29 cellular contexts compared by ENCODE assay signal in the genomic region with DNA sequence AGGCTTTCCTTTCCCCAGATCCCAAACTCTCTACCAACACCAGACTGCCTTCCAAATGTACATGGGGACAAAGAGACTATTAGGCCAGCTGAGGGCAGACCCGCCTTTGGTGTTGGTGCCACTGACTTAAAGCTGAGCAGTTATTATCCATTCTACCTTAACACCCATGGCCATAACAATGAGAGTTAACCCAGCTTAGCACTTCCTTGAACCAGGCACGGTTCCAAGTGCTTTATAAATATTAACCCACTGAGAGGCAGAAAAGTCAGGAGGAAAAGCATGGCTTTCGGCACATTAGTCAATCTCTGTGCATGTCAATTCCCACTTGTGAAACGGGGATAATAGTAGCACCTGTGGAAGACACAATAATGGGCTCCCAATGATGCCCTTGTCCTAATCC.
"Had no signal": no experiment of that assay in that cellular context is flagged by ENCODE, and none has a peak within 500 bp of the region (broad histone marks: within the 10 kb centered on the region; RNA-seq: fewer than 3 reads in every experiment).

No MANE protein-coding gene starts in this region.

- H3K9me3 Mint-ChIP-seq: activated B cell treated with CpG ODN at 0.5 μM for 24 hours; activated CD8-positive, alpha-beta T cell treated with anti-CD3 and anti-CD28 coated beads for 36 hours; activated naive CD8-positive, alpha-beta T cell treated with anti-CD3 and anti-CD28 coated beads, Interleukin-2, amount 50 U/mL, for 24 hours; activated T-cell treated with anti-CD3 and anti-CD28 coated beads, Interleukin-2, amount 50 U/mL, for 4 hours; activated T-helper 17 cell treated with anti-CD3 and anti-CD28 coated beads, Interleukin-2, amount 50 U/mL, for 72 hours; neural crest cell had no signal

- ATAC-seq: activated CD8-positive, alpha-beta T cell treated with anti-CD3 and anti-CD28 coated beads for 36 hours; activated naive CD8-positive, alpha-beta T cell treated with anti-CD3 and anti-CD28 coated beads, Interleukin-2, amount 50 U/mL, for 24 hours; activated T-cell treated with anti-CD3 and anti-CD28 coated beads, Interleukin-2, amount 50 U/mL, for 4 hours; activated T-helper 17 cell treated with anti-CD3 and anti-CD28 coated beads, Interleukin-2, amount 50 U/mL, for 72 hours; esophagus mucosa; heart left ventricle; left lung; stimulated activated naive B cell treated with anti-CD40 and anti-IgM and Interleukin-4, amounts not matched to agents 10 μg/mL and 1 μg/mL and 100 μg/mL, for 72 hours; T-helper 17 cell had no signal

- H3K9me3 ChIP-seq: heart left ventricle, stomach, suprapubic skin, tibial artery had no signal

- H3K4me2 ChIP-seq: smooth muscle cell had no signal

- H3K27ac Mint-ChIP-seq: activated B cell treated with CpG ODN at 0.5 μM for 24 hours; activated CD8-positive, alpha-beta T cell treated with anti-CD3 and anti-CD28 coated beads for 36 hours; activated naive CD8-positive, alpha-beta T cell treated with anti-CD3 and anti-CD28 coated beads, Interleukin-2, amount 50 U/mL, for 24 hours; activated T-helper 17 cell treated with anti-CD3 and anti-CD28 coated beads, Interleukin-2, amount 50 U/mL, for 72 hours; immature natural killer cell; naive B cell; stimulated activated naive B cell treated with anti-CD40 and anti-IgM and Interleukin-4, amounts not matched to agents 10 μg/mL and 1 μg/mL and 100 μg/mL, for 72 hours; T-helper 17 cell had no signal

- H3K4me3 Mint-ChIP-seq: activated B cell treated with CpG ODN at 0.5 μM for 24 hours; activated CD8-positive, alpha-beta T cell treated with anti-CD3 and anti-CD28 coated beads for 36 hours; activated naive CD8-positive, alpha-beta T cell treated with anti-CD3 and anti-CD28 coated beads, Interleukin-2, amount 50 U/mL, for 24 hours; activated T-cell treated with anti-CD3 and anti-CD28 coated beads, Interleukin-2, amount 50 U/mL, for 4 hours; activated T-helper 17 cell treated with anti-CD3 and anti-CD28 coated beads, Interleukin-2, amount 50 U/mL, for 72 hours; immature natural killer cell; naive B cell; neural crest cell; stimulated activated naive B cell treated with anti-CD40 and anti-IgM and Interleukin-4, amounts not matched to agents 10 μg/mL and 1 μg/mL and 100 μg/mL, for 72 hours; T-helper 17 cell had no signal

- H3K4me1 ChIP-seq: left lung, stomach, suprapubic skin, tibial artery had no signal

- DNase-seq: activated B cell treated with CpG ODN at 0.5 μM for 24 hours; activated CD4-positive, alpha-beta T cell treated with anti-CD3 and anti-CD28 coated beads, Interleukin-2, amount 50 U/mL, for 1 hour; activated CD8-positive, alpha-beta T cell treated with anti-CD3 and anti-CD28 coated beads for 36 hours; activated gamma-delta T cell treated with Interleukin-2 at 50 U/mL for 16 hours; activated naive CD4-positive, alpha-beta T cell treated with anti-CD3 and anti-CD28 coated beads, Interleukin-2, amount 50 U/mL, for 16 hours; activated naive CD8-positive, alpha-beta T cell treated with anti-CD3 and anti-CD28 coated beads, Interleukin-2, amount 50 U/mL, for 24 hours; activated T-cell treated with anti-CD3 and anti-CD28 coated beads, Interleukin-2, amount 50 U/mL, for 4 hours; amygdala; caudate nucleus; cortex of kidney; foreskin fibroblast; heart left ventricle; hypothalamus; immature natural killer cell; left lung; naive B cell; retina; stimulated activated CD4-positive, alpha-beta T cell treated with anti-CD3 and anti-CD28 coated beads, Interleukin-1b, Interleukin-23, amount 100 ng/mL, for 48 hours; stimulated activated naive B cell treated with anti-CD40 and anti-IgM and Interleukin-4, amounts not matched to agents 10 μg/mL and 1 μg/mL and 100 μg/mL, for 72 hours; stomach; T-helper 17 cell; T1000; tibial artery had no signal

- H3K36me3 ChIP-seq: heart left ventricle, left lung, stomach, suprapubic skin, tibial artery had no signal

- H3K36me3 Mint-ChIP-seq: immature natural killer cell; naive B cell; stimulated activated naive B cell treated with anti-CD40 and anti-IgM and Interleukin-4, amounts not matched to agents 10 μg/mL and 1 μg/mL and 100 μg/mL, for 72 hours had no signal

- H3K27ac ChIP-seq: heart left ventricle, left lung, stomach, suprapubic skin, tibial artery had no signal

- H3K4me1 Mint-ChIP-seq: activated B cell treated with CpG ODN at 0.5 μM for 24 hours; activated T-helper 17 cell treated with anti-CD3 and anti-CD28 coated beads, Interleukin-2, amount 50 U/mL, for 72 hours; immature natural killer cell; naive B cell; T-helper 17 cell had no signal

- H3K27me3 ChIP-seq: heart left ventricle, left lung, stomach, suprapubic skin, tibial artery had no signal

- H3K4me3 ChIP-seq: heart left ventricle, left lung, lung, smooth muscle cell, stomach, suprapubic skin, tibial artery had no signal
